In genomic region chr12:52918351-52918750, GRCh38 we compare ENCODE assay signal across 20 cellular contexts. TPM values are rescaled to one million over a fixed set of nuclear protein-coding genes. Genes with fewer than 3 reads are reported as not detected.
DNase-seq lines count a peak whose midpoint lies in the region; ATAC-seq and TF ChIP-seq lines count a peak whose summit lies in the region.
"Had no signal": no experiment of that assay in that cellular context is flagged by ENCODE, and none has a peak within 500 bp of the region (broad histone marks: within the 10 kb centered on the region; RNA-seq: fewer than 3 reads in every experiment).

No MANE protein-coding gene starts in this region.

- no peak overlapping the region for H2BK12ac ChIP-seq in neuronal stem cell (ENCODE audit: low read length)

- H2BK5ac ChIP-seq in neuronal stem cell (ENCODE audit: low read length), result no peak overlapping the region

- H2AK5ac ChIP-seq in neuronal stem cell (ENCODE audit: low read depth, low read length), result peak overlapping the region; percentile 81

- H3K4ac ChIP-seq in neuronal stem cell (ENCODE audit: low read length), result no peak overlapping the region

- H3K14ac ChIP-seq in neuronal stem cell (ENCODE audit: low read length), result no peak overlapping the region

- H3K9ac ChIP-seq in neuronal stem cell (ENCODE audit: low read depth, low read length, poor library complexity), result no peak overlapping the region
- H3K9ac ChIP-seq: BLaER1 treated with 17β-estradiol and CSF1 and Interleukin-3, amounts not matched to agents 10 nM and 100 nM; SK-N-SH had no signal

- H3K27ac ChIP-seq in neuronal stem cell (replicated peaks; ENCODE audit: low read length) (no peak overlapping the region), right lobe of liver (no peak overlapping the region)
- H3K27ac ChIP-seq: BLaER1 treated with 17β-estradiol and CSF1 and Interleukin-3, amounts not matched to agents 10 nM and 100 nM had no signal

- H3K27ac Mint-ChIP-seq in CD14-positive monocyte, result peak overlapping the region in 4 of 7 donors; percentile 35 to 86 (median 64)
- H3K27ac Mint-ChIP-seq: HFFc6, T-cell had no signal

- peaks cover 2 to 5% (median 4%) of the 10 kb centered on the region in 3 donors for H3K27me3 Mint-ChIP-seq in CD14-positive monocyte (ENCODE audit: low read depth in 3 of 3)

- H3K36me3 ChIP-seq in neuronal stem cell (replicated peaks in 1 of 2; ENCODE audit: control insufficient read depth in 2 of 2, insufficient read depth in 2 of 2, low read length in 2 of 2) (no peaks in the 10 kb centered on the region), right lobe of liver (no peaks in the 10 kb centered on the region)
- H3K36me3 ChIP-seq: BLaER1 treated with 17β-estradiol and CSF1 and Interleukin-3, amounts not matched to agents 10 nM and 100 nM had no signal

- intact Hi-C loops in CD14-positive monocyte (cut with micrococcal nuclease), result no loop called here
- intact Hi-C loops in right lobe of liver (cut with DNase I), result no loop called here

- no peak overlapping the region for H2BK120ac ChIP-seq in neuronal stem cell (ENCODE audit: low read depth, low read length)

- no peak for ATAC-seq in right lobe of liver
- ATAC-seq: HepG2, T-cell had no signal

- H3K27me3 ChIP-seq in neuronal stem cell (ENCODE audit: control insufficient read depth in 3 of 3, insufficient read depth in 3 of 3, low read depth in 1 of 3, low read length in 3 of 3) (no peaks in the 10 kb centered on the region), right lobe of liver (no peaks in the 10 kb centered on the region)
- H3K27me3 ChIP-seq: BLaER1 treated with 17β-estradiol and CSF1 and Interleukin-3, amounts not matched to agents 10 nM and 100 nM had no signal

- H3K18ac ChIP-seq in neuronal stem cell (ENCODE audit: low read length), result no peak overlapping the region

- H4K91ac ChIP-seq in neuronal stem cell (ENCODE audit: low read depth, low read length, poor library complexity), result no peak overlapping the region

- H3K79me1 ChIP-seq in neuronal stem cell (ENCODE audit: low read depth, low read length), result no peaks in the 10 kb centered on the region

- H3K23ac ChIP-seq in neuronal stem cell (ENCODE audit: low read depth, low read length, poor library complexity), result no peak overlapping the region

- H4K8ac ChIP-seq in neuronal stem cell (ENCODE audit: low read depth, low read length), result no peak overlapping the region

- H3K4me2 ChIP-seq in neuronal stem cell (ENCODE audit: insufficient read depth, low read length, poor library complexity, severe bottlenecking), result no peak overlapping the region
- H3K4me2 ChIP-seq: BLaER1 treated with 17β-estradiol and CSF1 and Interleukin-3, amounts not matched to agents 10 nM and 100 nM; SK-N-SH had no signal

- no peaks in the 10 kb centered on the region for H3K4me1 Mint-ChIP-seq in CD14-positive monocyte
- H3K4me1 Mint-ChIP-seq: CD8-positive, alpha-beta memory T cell; T-cell had no signal

- peak overlapping the region; percentile 68 for H2BK15ac ChIP-seq in neuronal stem cell (ENCODE audit: low read length)

- DNase-seq in CD14-positive monocyte (ENCODE audit: low spot score), result no peak
- DNase-seq in NCI-H2196 (lab: John Stamatoyannopoulos, UW; ENCODE audit: unreplicated experiment), result peak; percentile 31
- DNase-seq in SHP77 (lab: John Stamatoyannopoulos, UW), result peak; percentile 27 to 59
- no peak for DNase-seq in neuronal stem cell (ENCODE audit: low spot score)
- no peak for DNase-seq in right lobe of liver
- DNase-seq in NCI-H1930 (lab: John Stamatoyannopoulos, UW), result no peak
- DNase-seq in NCI-H1105 treated with DMSO at 0.1 percent for 48 hours (lab: John Stamatoyannopoulos, UW), result no peak
- no peak for DNase-seq in NCI-H69 (lab: John Stamatoyannopoulos, UW)
- DNase-seq: CD8-positive, alpha-beta memory T cell; DMS79; H7; HFFc6; KBM-7; NCI-H1694 treated with DMSO at 0.1 percent for 48 hours; NCI-H345; Right ventricle myocardium superior; SK-N-SH; T-cell had no signal

- no peaks in the 10 kb centered on the region for H3K9me3 ChIP-seq in neuronal stem cell (replicated peaks in 1 of 2; ENCODE audit: control insufficient read depth in 2 of 2, insufficient read depth in 1 of 2, low read depth in 1 of 2, low read length in 2 of 2)
- no peaks in the 10 kb centered on the region for H3K9me3 ChIP-seq in right lobe of liver
- H3K9me3 ChIP-seq: SK-N-SH had no signal

- TF ChIP-seq POLR2A in right lobe of liver (IDR thresholded peaks at IDR 0.05), result no peak

- H3K4me1 ChIP-seq in neuronal stem cell (ENCODE audit: control insufficient read depth in 2 of 2, insufficient read depth in 1 of 2, low read depth in 1 of 2, low read length in 2 of 2), result peaks cover 0 to 10% of the 10 kb centered on the region in 2 donors
- no peaks in the 10 kb centered on the region for H3K4me1 ChIP-seq in right lobe of liver
- H3K4me1 ChIP-seq: BLaER1 treated with 17β-estradiol and CSF1 and Interleukin-3, amounts not matched to agents 10 nM and 100 nM had no signal

- H3K9me3 Mint-ChIP-seq in CD14-positive monocyte, result peaks cover 12 to 27% (median 22%) of the 10 kb centered on the region in 7 donors
- H3K9me3 Mint-ChIP-seq: CD8-positive, alpha-beta memory T cell; HFFc6; T-cell had no signal

- H3K4me3 ChIP-seq in neuronal stem cell (ENCODE audit: low read length in 2 of 2) (no peak overlapping the region), right lobe of liver (no peak overlapping the region)
- H3K4me3 ChIP-seq: BLaER1 treated with 17β-estradiol and CSF1 and Interleukin-3, amounts not matched to agents 10 nM and 100 nM had no signal

- no peak overlapping the region for H3K4me3 Mint-ChIP-seq in CD14-positive monocyte
- H3K4me3 Mint-ChIP-seq: CD8-positive, alpha-beta memory T cell; HFFc6; T-cell had no signal

- H2AFZ ChIP-seq in neuronal stem cell (ENCODE audit: low read length), result no peak overlapping the region

- no peaks in the 10 kb centered on the region for H3K36me3 Mint-ChIP-seq in CD14-positive monocyte
- H3K36me3 Mint-ChIP-seq: CD8-positive, alpha-beta memory T cell; T-cell had no signal

- TF ChIP-seq CTCF in CD14-positive monocyte (IDR thresholded peaks at IDR 0.05), result no peak
- no peak for TF ChIP-seq CTCF in right lobe of liver (IDR thresholded peaks at IDR 0.05)

- WGBS in neuronal stem cell (ENCODE audit: extremely low coverage in 2 of 2, insufficient read length in 2 of 2, insufficient replicate concordance in 1 of 2), 2 donors, result no CpG with 5 or more reads among the region's 8 CpGs
- 93% methylated on average over 5 of the region's 8 CpGs for WGBS in right lobe of liver (ENCODE audit: insufficient coverage, low coverage, low lambda C conversion rate, missing lambda C conversion rate)

RNA-seq across cellular contexts. Expression of gene KRT8, which starts 13.5 kb away (rescaled TPM):
- polyA plus RNA-seq in CD14-positive monocyte, result under 1 TPM in 1 of 2 donors, not detected in 1; 0.39 TPM
- polyA plus RNA-seq in neuronal stem cell (2013, experiment 1 of 2), result 179 TPM
- 174 TPM for polyA plus RNA-seq in neuronal stem cell (2013, experiment 2 of 2)
- 1,000 to 10,000 TPM in 1 of 6 experiments, 100 to 1,000 TPM in 5; 149 to 1,003 (median 436) TPM for total RNA-seq in right lobe of liver

RNA-seq across cellular contexts. Expression of gene KRT18, which starts 30.6 kb away (rescaled TPM):
- polyA plus RNA-seq in CD14-positive monocyte, result under 1 TPM; 0.16 to 0.25 TPM
- 80.9 TPM for polyA plus RNA-seq in neuronal stem cell (2013, experiment 1 of 2)
- polyA plus RNA-seq in neuronal stem cell (2013, experiment 2 of 2), result 82.5 TPM
- total RNA-seq in right lobe of liver, result 1,000 to 10,000 TPM in 2 of 6 experiments, 100 to 1,000 TPM in 4; 148 to 1,377 (median 478) TPM

Comparison
In these comparisons a context has a peak if more than half of its experiments do, and no peak if none do; other contexts are left out.
1. DNase-seq: peak in NCI-H2196 (single experiment) and SHP77 (2 of 2); none in CD14-positive monocyte (single experiment), neuronal stem cell (single experiment), right lobe of liver (0 of 3), NCI-H1930 (0 of 2), NCI-H1105 treated with DMSO at 0.1 percent for 48 hours (single experiment) and NCI-H69 (single experiment).